18 cellular contexts compared by ENCODE assay signal in genomic region chr22:40729284-40729683, GRCh38. TPM values are rescaled to one million over a fixed set of nuclear protein-coding genes. Genes with fewer than 3 reads are reported as not detected.
DNase-seq lines count a peak whose midpoint lies in the region; ATAC-seq and TF ChIP-seq lines count a peak whose summit lies in the region.
"Had no signal": no experiment of that assay in that cellular context is flagged by ENCODE, and none has a peak within 500 bp of the region (broad histone marks: within the 10 kb centered on the region; RNA-seq: fewer than 3 reads in every experiment).

No MANE protein-coding gene starts in this region.

- intact Hi-C loops in activated CD4-positive, alpha-beta T cell treated with anti-CD3 and anti-CD28 coated beads, Interleukin-2, amount 10 ng/mL, durations not matched to agents 24 days and 14 days (cut with micrococcal nuclease) = loop anchor here (5.0 kb wide), 1 partner anchor 33 kb away; no protein-coding TSS in a partner anchor

- H3K27ac ChIP-seq in HUES6 (ENCODE audit: low read depth, low read length) = peak overlapping the region; percentile 37; the same call in 1 of the 2 replicates
- H3K27ac ChIP-seq: psoas muscle had no signal

- H3K9me3 Mint-ChIP-seq in activated CD4-positive, alpha-beta T cell treated with anti-CD3 and anti-CD28 coated beads, Interleukin-2, amount 10 ng/mL, durations not matched to agents 24 days and 14 days = no peaks in the 10 kb centered on the region
- no peaks in the 10 kb centered on the region for H3K9me3 Mint-ChIP-seq in activated naive CD8-positive, alpha-beta T cell treated with anti-CD3 and anti-CD28 coated beads for 36 hours
- peaks cover 2% of the 10 kb centered on the region for H3K9me3 Mint-ChIP-seq in nephron
- H3K9me3 Mint-ChIP-seq: activated T-cell treated with anti-CD3 and anti-CD28 coated beads, Interleukin-2, amount 50 U/mL, for 4 hours had no signal

- peaks cover 41% of the 10 kb centered on the region for H3K4me1 Mint-ChIP-seq in activated CD4-positive, alpha-beta T cell treated with anti-CD3 and anti-CD28 coated beads, Interleukin-2, amount 10 ng/mL, durations not matched to agents 24 days and 14 days
- H3K4me1 Mint-ChIP-seq in activated naive CD8-positive, alpha-beta T cell treated with anti-CD3 and anti-CD28 coated beads for 36 hours = peaks cover 44% of the 10 kb centered on the region
- H3K4me1 Mint-ChIP-seq in nephron = peaks cover 36% of the 10 kb centered on the region

- no peak overlapping the region for H3K4me3 ChIP-seq in HUES6 (ENCODE audit: low read depth, low read length)
- H3K4me3 ChIP-seq: psoas muscle, skin epidermis had no signal

- peaks cover 32% of the 10 kb centered on the region for H3K4me1 ChIP-seq in HUES6 (ENCODE audit: control insufficient read depth, insufficient read depth, low read length)
- H3K4me1 ChIP-seq: psoas muscle had no signal

- DNase-seq in activated CD4-positive, alpha-beta T cell treated with anti-CD3 and anti-CD28 coated beads, Interleukin-2, amount 10 ng/mL, durations not matched to agents 24 days and 14 days = no peak
- no peak for DNase-seq in activated CD4-positive, alpha-beta T cell treated with anti-CD3 and anti-CD28 coated beads for 1 hour
- DNase-seq in activated naive CD8-positive, alpha-beta T cell treated with anti-CD3 and anti-CD28 coated beads for 36 hours = no peak
- DNase-seq in NK-92 (lab: John Stamatoyannopoulos, UW; ENCODE audit: unreplicated experiment) = no peak
- DNase-seq: C1 segment of cervical spinal cord, midbrain, NCI-H1930, NCI-H510A, psoas muscle, Right ventricle myocardium superior had no signal

- H3K9ac ChIP-seq in HUES6 (ENCODE audit: low read length) = no peak overlapping the region

- H3K27me3 ChIP-seq in HUES6 (ENCODE audit: control insufficient read depth, insufficient read depth, low read length) = no peaks in the 10 kb centered on the region

- H3K36me3 Mint-ChIP-seq in activated CD4-positive, alpha-beta T cell treated with anti-CD3 and anti-CD28 coated beads, Interleukin-2, amount 10 ng/mL, durations not matched to agents 24 days and 14 days (ENCODE audit: low read depth) = peaks cover 4% of the 10 kb centered on the region
- H3K36me3 Mint-ChIP-seq in activated naive CD8-positive, alpha-beta T cell treated with anti-CD3 and anti-CD28 coated beads for 36 hours = peaks cover 6% of the 10 kb centered on the region
- no peaks in the 10 kb centered on the region for H3K36me3 Mint-ChIP-seq in nephron (ENCODE audit: low read depth)

- no peaks in the 10 kb centered on the region for H3K27me3 Mint-ChIP-seq in activated CD4-positive, alpha-beta T cell treated with anti-CD3 and anti-CD28 coated beads, Interleukin-2, amount 10 ng/mL, durations not matched to agents 24 days and 14 days
- no peaks in the 10 kb centered on the region for H3K27me3 Mint-ChIP-seq in activated naive CD8-positive, alpha-beta T cell treated with anti-CD3 and anti-CD28 coated beads for 36 hours
- H3K27me3 Mint-ChIP-seq in nephron (ENCODE audit: low read depth) = no peaks in the 10 kb centered on the region

- TF ChIP-seq CTCF in nephron (IDR thresholded peaks at IDR 0.05; ENCODE audit: unreplicated experiment in 3 of 3) = no peak

- peaks cover 4% of the 10 kb centered on the region; the same call in 1 of the 2 replicates for H3K9me3 ChIP-seq in HUES6 (ENCODE audit: control insufficient read depth, insufficient read depth, low read depth, low read length)
- H3K9me3 ChIP-seq: psoas muscle had no signal

- ATAC-seq in GM18511 (IDR thresholded peaks at IDR 0.05; ENCODE audit: unreplicated experiment) (no peak), esophagus mucosa (no peak)
- ATAC-seq: psoas muscle had no signal

- peak overlapping the region; percentile 55 for H3K27ac Mint-ChIP-seq in activated CD4-positive, alpha-beta T cell treated with anti-CD3 and anti-CD28 coated beads, Interleukin-2, amount 10 ng/mL, durations not matched to agents 24 days and 14 days
- peak overlapping the region; percentile 89 for H3K27ac Mint-ChIP-seq in activated naive CD8-positive, alpha-beta T cell treated with anti-CD3 and anti-CD28 coated beads for 36 hours
- H3K27ac Mint-ChIP-seq in nephron = peak overlapping the region; percentile 75 to 88 (median 87)

- H3K36me3 ChIP-seq in HUES6 (ENCODE audit: control insufficient read depth, insufficient read depth, low read length) = no peaks in the 10 kb centered on the region

- H3K4me3 Mint-ChIP-seq in activated CD4-positive, alpha-beta T cell treated with anti-CD3 and anti-CD28 coated beads, Interleukin-2, amount 10 ng/mL, durations not matched to agents 24 days and 14 days = no peak overlapping the region
- H3K4me3 Mint-ChIP-seq in activated naive CD8-positive, alpha-beta T cell treated with anti-CD3 and anti-CD28 coated beads for 36 hours = no peak overlapping the region
- no peak overlapping the region for H3K4me3 Mint-ChIP-seq in nephron

RNA-seq across cellular contexts. Expression of gene MCHR1, which starts 50.0 kb away (rescaled TPM):
- total RNA-seq in activated CD4-positive, alpha-beta T cell treated with anti-CD3 and anti-CD28 coated beads, Interleukin-2, amount 10 ng/mL, durations not matched to agents 24 days and 14 days = not detected in 2 replicates
- not detected for total RNA-seq in activated naive CD8-positive, alpha-beta T cell treated with anti-CD3 and anti-CD28 coated beads for 36 hours
- total RNA-seq in esophagus mucosa = not detected
- total RNA-seq: A172; activated T-cell treated with anti-CD3 and anti-CD28 coated beads, Interleukin-2, amount 50 U/mL, for 4 hours; left colon had no signal
